ENCODE assay signal across 1 cellular context in genomic region chr9:81556923-81557322, GRCh38.
TF ChIP-seq lines count a peak whose summit lies in the region.

No MANE protein-coding gene starts in this region.

TF ChIP-seq in IMR-90, 13 proteins besides CTCF, POLR2A, EP300 and RAD21 (continued from another document):
- TF ChIP-seq, protein P1, sequence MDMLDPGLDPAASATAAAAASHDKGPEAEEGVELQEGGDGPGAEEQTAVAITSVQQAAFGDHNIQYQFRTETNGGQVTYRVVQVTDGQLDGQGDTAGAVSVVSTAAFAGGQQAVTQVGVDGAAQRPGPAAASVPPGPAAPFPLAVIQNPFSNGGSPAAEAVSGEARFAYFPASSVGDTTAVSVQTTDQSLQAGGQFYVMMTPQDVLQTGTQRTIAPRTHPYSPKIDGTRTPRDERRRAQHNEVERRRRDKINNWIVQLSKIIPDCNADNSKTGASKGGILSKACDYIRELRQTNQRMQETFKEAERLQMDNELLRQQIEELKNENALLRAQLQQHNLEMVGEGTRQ (IDR thresholded peaks at IDR 0.05; ENCODE audit: low read depth, low read length): no peak
- no peak for TF ChIP-seq MAZ (IDR thresholded peaks at IDR 0.05; ENCODE audit: borderline replicate concordance, low read depth, low read length)
- TF ChIP-seq MAFK (IDR thresholded peaks at IDR 0.05; ENCODE audit: low read depth, low read length): peak; percentile 72
TF ChIP-seq in IMR-90: peak in this region for 1.
